Comparison of ENCODE assay signal across 18 cellular contexts in the genomic region with DNA sequence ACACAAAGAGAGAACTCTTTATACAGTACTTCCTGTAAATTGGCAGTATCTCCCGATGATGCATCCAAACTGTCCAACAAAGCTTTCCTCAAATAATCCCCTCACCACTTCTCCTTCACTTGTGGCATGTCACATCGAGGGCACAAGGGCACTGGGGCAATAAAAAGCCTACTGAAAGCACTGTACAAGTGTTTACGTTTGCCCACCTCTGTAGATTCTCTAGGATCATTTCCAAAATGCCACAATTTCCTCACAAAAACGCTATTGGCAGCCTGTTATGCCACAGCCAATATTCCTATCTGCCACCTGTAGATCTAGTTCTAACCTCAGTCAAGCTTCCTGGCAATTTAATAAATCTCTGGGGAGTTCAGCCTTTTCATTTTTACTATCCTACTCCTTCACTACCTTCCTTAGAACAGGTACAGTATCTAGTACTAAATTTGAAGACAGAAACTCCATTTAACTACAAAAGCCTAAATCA. TPM values are rescaled to one million over a fixed set of nuclear protein-coding genes. Genes with fewer than 3 reads are reported as not detected.
A peak's percentile ranks its signal among the peaks of the same experiment; 100 is the strongest.
DNase-seq lines count a peak whose midpoint lies in the region; ATAC-seq, FAIRE-seq and TF ChIP-seq lines count a peak whose summit lies in the region.
"Had no signal": no experiment of that assay in that cellular context is flagged by ENCODE, and none has a peak within 500 bp of the region (broad histone marks: within the 10 kb centered on the region; RNA-seq: fewer than 3 reads in every experiment).

No MANE protein-coding gene starts in this region.

- no peaks in the 10 kb centered on the region for H3K27me3 Mint-ChIP-seq in activated naive CD8-positive, alpha-beta T cell
- no peaks in the 10 kb centered on the region for H3K27me3 Mint-ChIP-seq in activated naive CD8-positive, alpha-beta T cell treated with anti-CD3 and anti-CD28 coated beads for 36 hours
- H3K27me3 Mint-ChIP-seq: CD4-positive, CD25-positive, alpha-beta regulatory T cell had no signal

- H3K4me3 ChIP-seq in PC-3 (ENCODE audit: low read length) = no peak overlapping the region
- no peak overlapping the region for H3K4me3 ChIP-seq in endothelial cell of umbilical vein (replicated peaks in 1 of 3; ENCODE audit: insufficient read depth in 1 of 3, low read depth in 1 of 3, low read length in 3 of 3)
- no peak overlapping the region for H3K4me3 ChIP-seq in H7 (ENCODE audit: insufficient read depth, low read depth, low read length)
- H3K4me3 ChIP-seq: GM23248, PC-9 had no signal

- CTCF ChIA-PET in PC-3 (lab: Charles Lee) = no interaction called here
- CTCF ChIA-PET in endothelial cell of umbilical vein (lab: Charles Lee) = interaction anchor here (1.4 to 1.9 kb wide), 2 partner anchors 12 to 40 kb away, joined by 4 read pairs; a partner anchor contains a TSS

- no peak for TF ChIP-seq POLR2A in endothelial cell of umbilical vein (IDR thresholded peaks at IDR 0.05; ENCODE audit: low read depth, low read length)

- H3K4me3 Mint-ChIP-seq in activated naive CD8-positive, alpha-beta T cell = no peak overlapping the region
- no peak overlapping the region for H3K4me3 Mint-ChIP-seq in activated naive CD8-positive, alpha-beta T cell treated with anti-CD3 and anti-CD28 coated beads for 36 hours
- H3K4me3 Mint-ChIP-seq in stimulated activated effector memory CD8-positive, alpha-beta T cell treated with anti-CD3 and anti-CD28 coated beads, Interleukin-12 subunit alpha, Interleukin-12 subunit beta, amount 100 ng/mL, for 72 hours = no peak overlapping the region
- H3K4me3 Mint-ChIP-seq: CD4-positive, CD25-positive, alpha-beta regulatory T cell had no signal

- H3K9me1 ChIP-seq in endothelial cell of umbilical vein (replicated peaks; ENCODE audit: control insufficient read depth, extremely low read depth, insufficient read depth, low read length) = no peaks in the 10 kb centered on the region

- no TSS peak for BruUV-seq in PC-3 (replicated peaks; lab: Mats Ljungman, UMichigan)
- no TSS peak for BruUV-seq in endothelial cell of umbilical vein (replicated peaks; lab: Mats Ljungman, UMichigan)

- peaks cover 4% of the 10 kb centered on the region for H4K20me1 ChIP-seq in PC-3 (ENCODE audit: low read length)
- H4K20me1 ChIP-seq in endothelial cell of umbilical vein (replicated peaks; ENCODE audit: control insufficient read depth, extremely low read depth, insufficient read depth, low read length) = no peaks in the 10 kb centered on the region

- dilution Hi-C loops in endothelial cell of umbilical vein (cut with MboI; ENCODE audit: extremely low pct_ligation_motif_present, low sequenced_read_pairs) = no loop called here

- intact Hi-C loops in PC-3 (cut with micrococcal nuclease) (no loop called here), endothelial cell of umbilical vein (cut with micrococcal nuclease) (no loop called here)

- peaks cover 49% of the 10 kb centered on the region for H3K36me3 ChIP-seq in PC-3 (ENCODE audit: low read depth, low read length)
- H3K36me3 ChIP-seq in endothelial cell of umbilical vein (ENCODE audit: control insufficient read depth in 2 of 2, extremely low read depth in 1 of 2, insufficient read depth in 2 of 2, low read length in 2 of 2) = peaks cover 2 to 11% of the 10 kb centered on the region in 2 experiments
- H3K36me3 ChIP-seq in H7 (replicated peaks; ENCODE audit: control insufficient read depth, insufficient read depth, low read length) = peaks cover 10% of the 10 kb centered on the region

- no peaks in the 10 kb centered on the region for H3F3A ChIP-seq in PC-3 (ENCODE audit: low read length, unreplicated experiment)

- H3K79me2 ChIP-seq in PC-3 (ENCODE audit: low read length) (0 out of 2 replicates have a peak, but pooled peaks cover 3% of the 10 kb centered on the region), endothelial cell of umbilical vein (ENCODE audit: control insufficient read depth, insufficient read depth, low read length) (peaks cover 10% of the 10 kb centered on the region)

- peak; percentile 48 for ATAC-seq in PC-3
- no peak for ATAC-seq in stimulated activated effector memory CD8-positive, alpha-beta T cell treated with anti-CD3 and anti-CD28 coated beads, Interleukin-12 subunit alpha, Interleukin-12 subunit beta, amount 100 ng/mL, for 72 hours

- peaks cover 2% of the 10 kb centered on the region for H3K36me3 Mint-ChIP-seq in activated naive CD8-positive, alpha-beta T cell
- H3K36me3 Mint-ChIP-seq in activated naive CD8-positive, alpha-beta T cell treated with anti-CD3 and anti-CD28 coated beads for 36 hours = peaks cover 19% of the 10 kb centered on the region
- peaks cover 100% of the 10 kb centered on the region for H3K36me3 Mint-ChIP-seq in stimulated activated effector memory CD8-positive, alpha-beta T cell treated with anti-CD3 and anti-CD28 coated beads, Interleukin-12 subunit alpha, Interleukin-12 subunit beta, amount 100 ng/mL, for 72 hours

- TF ChIP-seq CTCF in PC-3 (conservative IDR thresholded peaks at IDR 0.05; ENCODE audit: low read depth, low read length) (no peak), endothelial cell of umbilical vein (IDR thresholded peaks at IDR 0.05; ENCODE audit: extremely low read depth in 1 of 2, insufficient read depth in 1 of 2, low read depth in 1 of 2, low read length in 2 of 2) (no peak)

- no peak overlapping the region for H2AFZ ChIP-seq in PC-3 (ENCODE audit: low read length)
- no peak overlapping the region for H2AFZ ChIP-seq in endothelial cell of umbilical vein (ENCODE audit: low read depth, low read length)
- H2AFZ ChIP-seq: GM23248, PC-9 had no signal

- H3K27me3 ChIP-seq in PC-3 (ENCODE audit: low read length) (no peaks in the 10 kb centered on the region), endothelial cell of umbilical vein (ENCODE audit: control insufficient read depth in 2 of 2, insufficient read depth in 2 of 2, low read length in 2 of 2) (no peaks in the 10 kb centered on the region), H7 (ENCODE audit: control insufficient read depth, insufficient read depth, low read length) (no peaks in the 10 kb centered on the region)

- no peak for DNase-seq in activated naive CD8-positive, alpha-beta T cell treated with anti-CD3 and anti-CD28 coated beads for 36 hours
- DNase-seq in PC-3 (no peak), endothelial cell of umbilical vein (ENCODE audit: low read depth, low spot score) (no peak), H7 (no peak)
- no peak for DNase-seq in stimulated activated effector memory CD8-positive, alpha-beta T cell treated with anti-CD3 and anti-CD28 coated beads, Interleukin-12 subunit alpha, Interleukin-12 subunit beta, amount 100 ng/mL, for 72 hours (ENCODE audit: low spot score in 2 of 2)
- DNase-seq in stimulated activated CD4-positive, alpha-beta T cell treated with anti-CD3 and anti-CD28 coated beads, Interleukin-15, amount 100 ng/mL, for 24 hours = no peak
- DNase-seq in stimulated activated CD4-positive, alpha-beta T cell treated with anti-CD3 and anti-CD28 coated beads, Interleukin-2, amount 100 ng/mL, for 48 hours = no peak
- DNase-seq: Calu3; CD4-positive, CD25-positive, alpha-beta regulatory T cell; GM23248; NCI-H146; NCI-H2227 treated with DMSO at 0.1 percent for 48 hours; NCI-H524 treated with DMSO at 0.1 percent for 48 hours; NK-92 treated with Interleukin-12 subunit alpha and Interleukin-12 subunit beta, amount 100 ng/mL, for 24 hours; PC-9 had no signal

- H3K9ac ChIP-seq in PC-3 (ENCODE audit: low read length) (no peak overlapping the region), endothelial cell of umbilical vein (replicated peaks; ENCODE audit: extremely low read depth, insufficient read depth, low read length) (no peak overlapping the region)
- H3K9ac ChIP-seq: GM23248 had no signal

- no peak for FAIRE-seq in endothelial cell of umbilical vein (lab: Jason Lieb, UNC)
- FAIRE-seq: GM18507, GM19239 had no signal

- H3K4me1 ChIP-seq in PC-3 (ENCODE audit: insufficient read depth, low read length) (no peaks in the 10 kb centered on the region), endothelial cell of umbilical vein (ENCODE audit: control insufficient read depth, extremely low read depth, insufficient read depth, low read length) (peaks cover 47% of the 10 kb centered on the region)

- H3K9me2 ChIP-seq in PC-3 (replicated peaks; ENCODE audit: low read length) = no peaks in the 10 kb centered on the region

- H3K9me3 ChIP-seq in PC-3 (ENCODE audit: low read length) (no peaks in the 10 kb centered on the region), endothelial cell of umbilical vein (replicated peaks; ENCODE audit: control insufficient read depth, insufficient read depth, low read length) (no peaks in the 10 kb centered on the region)

- no peaks in the 10 kb centered on the region for H3K9me3 Mint-ChIP-seq in activated naive CD8-positive, alpha-beta T cell (ENCODE audit: low read depth)
- no peaks in the 10 kb centered on the region for H3K9me3 Mint-ChIP-seq in activated naive CD8-positive, alpha-beta T cell treated with anti-CD3 and anti-CD28 coated beads for 36 hours
- no peaks in the 10 kb centered on the region for H3K9me3 Mint-ChIP-seq in stimulated activated effector memory CD8-positive, alpha-beta T cell treated with anti-CD3 and anti-CD28 coated beads, Interleukin-12 subunit alpha, Interleukin-12 subunit beta, amount 100 ng/mL, for 72 hours
- H3K9me3 Mint-ChIP-seq: CD4-positive, CD25-positive, alpha-beta regulatory T cell had no signal

- H3K4me2 ChIP-seq in PC-3 (ENCODE audit: low read length) (no peak overlapping the region), endothelial cell of umbilical vein (ENCODE audit: insufficient read depth, low read length) (peak overlapping the region; percentile 61)
- H3K4me2 ChIP-seq: PC-9 had no signal

- peak overlapping the region; percentile 16 for H3K27ac Mint-ChIP-seq in activated naive CD8-positive, alpha-beta T cell
- no peak overlapping the region for H3K27ac Mint-ChIP-seq in activated naive CD8-positive, alpha-beta T cell treated with anti-CD3 and anti-CD28 coated beads for 36 hours
- peak overlapping the region; percentile 60 for H3K27ac Mint-ChIP-seq in stimulated activated effector memory CD8-positive, alpha-beta T cell treated with anti-CD3 and anti-CD28 coated beads, Interleukin-12 subunit alpha, Interleukin-12 subunit beta, amount 100 ng/mL, for 72 hours

- H3K4me1 Mint-ChIP-seq in activated naive CD8-positive, alpha-beta T cell (ENCODE audit: low read depth) = no peaks in the 10 kb centered on the region
- no peaks in the 10 kb centered on the region for H3K4me1 Mint-ChIP-seq in activated naive CD8-positive, alpha-beta T cell treated with anti-CD3 and anti-CD28 coated beads for 36 hours
- peaks cover 5% of the 10 kb centered on the region for H3K4me1 Mint-ChIP-seq in stimulated activated effector memory CD8-positive, alpha-beta T cell treated with anti-CD3 and anti-CD28 coated beads, Interleukin-12 subunit alpha, Interleukin-12 subunit beta, amount 100 ng/mL, for 72 hours

- POLR2A ChIA-PET in PC-3 (lab: Charles Lee; ENCODE audit: unreplicated experiment) (no interaction called here), endothelial cell of umbilical vein (lab: Charles Lee) (no interaction called here)

- H3K27ac ChIP-seq in PC-3 (ENCODE audit: low read length) = no peak overlapping the region
- H3K27ac ChIP-seq in endothelial cell of umbilical vein (ENCODE audit: insufficient read depth, low read depth, low read length) = peak overlapping the region; percentile 52
- H3K27ac ChIP-seq: GM23248, PC-9 had no signal

RNA-seq across cellular contexts. Expression of a gene that starts 39.9 kb away (rescaled TPM):
- total RNA-seq in activated naive CD8-positive, alpha-beta T cell treated with anti-CD3 and anti-CD28 coated beads for 36 hours = 100 to 1,000 TPM; 207 to 212 TPM
- total RNA-seq in PC-3 (2014; rRNA removed) (141 and 193 TPM in 2 replicates), endothelial cell of umbilical vein (165 and 171 TPM in 2 replicates)
- 67.6 and 111 TPM in 2 replicates for polyA plus RNA-seq in endothelial cell of umbilical vein
- polyA plus RNA-seq in endothelial cell of umbilical vein (2011; cell fraction: cytosol; rRNA removed) = 112 and 114 TPM in 2 replicates
- polyA plus RNA-seq in endothelial cell of umbilical vein (2011; cell fraction: nucleus; rRNA removed) = 62.0 and 118 TPM in 2 replicates
- polyA plus RNA-seq in endothelial cell of umbilical vein (2012) = 120 and 179 TPM in 2 replicates
- 137 and 153 TPM in 2 replicates for polyA minus RNA-seq in endothelial cell of umbilical vein
- polyA minus RNA-seq in endothelial cell of umbilical vein (2011; cell fraction: cytosol; rRNA and poly(A)+ RNA removed) = 92.5 TPM
- polyA minus RNA-seq in endothelial cell of umbilical vein (2011; cell fraction: nucleus; rRNA and poly(A)+ RNA removed) = 84.0 and 91.4 TPM in 2 replicates
- 124 and 148 TPM in 2 replicates for total RNA-seq in H7 (2014; rRNA removed; shearing (Covaris generic))
